ENCODE assay signal across 9 cellular contexts in the genomic region with DNA sequence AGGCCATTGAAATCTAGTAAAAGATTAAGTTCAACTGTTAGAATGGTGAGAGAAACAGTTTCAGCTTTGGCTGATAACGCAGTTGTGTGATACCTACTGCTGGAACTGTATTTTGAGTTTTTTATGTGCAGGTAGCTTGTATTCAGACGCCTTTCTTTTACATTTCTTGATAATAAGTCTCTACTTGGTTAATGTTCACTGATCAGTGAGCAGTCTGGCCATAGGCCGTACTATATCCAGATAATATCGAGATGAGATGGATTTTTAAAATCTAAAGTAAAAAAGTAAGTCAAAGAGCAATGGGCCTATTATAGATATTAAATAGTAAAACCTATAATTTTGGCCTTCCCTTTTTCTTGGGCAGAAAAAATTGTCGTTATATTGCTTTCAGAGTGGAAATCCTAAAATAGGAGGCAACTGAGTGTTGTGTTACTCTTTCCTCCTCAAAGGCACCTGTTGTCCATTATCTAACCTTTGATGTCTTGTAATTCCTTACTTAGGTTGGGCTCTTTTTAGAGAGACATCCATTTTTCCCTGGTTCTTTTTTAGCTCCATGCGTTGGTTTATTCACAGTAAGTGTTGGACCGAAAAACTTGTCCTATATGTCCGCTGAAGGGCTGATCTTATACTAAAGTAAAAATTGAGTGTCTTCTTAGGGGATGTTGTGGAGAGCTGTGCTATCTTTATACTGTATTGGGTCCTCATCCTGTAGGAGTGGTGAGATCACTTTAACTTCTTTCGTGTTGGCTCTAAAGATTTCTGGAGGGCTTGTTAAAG. TPM values are rescaled to one million over a fixed set of nuclear protein-coding genes. Genes with fewer than 3 reads are reported as not detected.
DNase-seq lines count a peak whose midpoint lies in the region; ATAC-seq and TF ChIP-seq lines count a peak whose summit lies in the region.
"Had no signal": no experiment of that assay in that cellular context is flagged by ENCODE, and none has a peak within 500 bp of the region (broad histone marks: within the 10 kb centered on the region; RNA-seq: fewer than 3 reads in every experiment).

No MANE protein-coding gene starts in this region.

- no peaks in the 10 kb centered on the region for H3K9me3 Mint-ChIP-seq in activated naive CD4-positive, alpha-beta T cell treated with anti-CD3 and anti-CD28 coated beads, Interleukin-2, amount 10 ng/mL, durations not matched to agents 7 days and 5 days
- H3K9me3 Mint-ChIP-seq: activated naive CD8-positive, alpha-beta T cell treated with anti-CD3 and anti-CD28 coated beads, Interleukin-2, amount 50 U/mL, for 24 hours had no signal

- no peaks in the 10 kb centered on the region for H3K27me3 Mint-ChIP-seq in activated naive CD4-positive, alpha-beta T cell treated with anti-CD3 and anti-CD28 coated beads, Interleukin-2, amount 10 ng/mL, durations not matched to agents 7 days and 5 days
- H3K27me3 Mint-ChIP-seq: activated naive CD8-positive, alpha-beta T cell treated with anti-CD3 and anti-CD28 coated beads, Interleukin-2, amount 50 U/mL, for 24 hours had no signal

- H3K4me3 ChIP-seq in GM06990 (replicated peaks; ENCODE audit: low read depth, low read length) (peak overlapping the region; percentile 96), RWPE2 (ENCODE audit: severe bottlenecking) (peak overlapping the region; percentile 74), gastroesophageal sphincter (peak overlapping the region in 1 of 2 donors; percentile 76), skeletal muscle satellite cell (ENCODE audit: low read length) (peak overlapping the region; percentile 99)

- no peak for TF ChIP-seq CTCF in GM06990 (IDR thresholded peaks at IDR 0.05; ENCODE audit: insufficient read depth, low read length, poor library complexity, severe bottlenecking)
- TF ChIP-seq CTCF in RWPE2 (IDR thresholded peaks at IDR 0.05; ENCODE audit: poor library complexity, severe bottlenecking): no peak
- no peak for TF ChIP-seq CTCF in gastroesophageal sphincter (IDR thresholded peaks at IDR 0.05)

- no peak overlapping the region for H3K27ac Mint-ChIP-seq in activated naive CD4-positive, alpha-beta T cell treated with anti-CD3 and anti-CD28 coated beads, Interleukin-2, amount 10 ng/mL, durations not matched to agents 7 days and 5 days
- H3K27ac Mint-ChIP-seq: activated naive CD8-positive, alpha-beta T cell treated with anti-CD3 and anti-CD28 coated beads, Interleukin-2, amount 50 U/mL, for 24 hours had no signal

- WGBS in gastroesophageal sphincter (ENCODE audit: low coverage in 1 of 2), 2 donors: 64 to 68% methylated on average over 8 to 9 of the region's 9 CpGs

- TF ChIP-seq EP300 in gastroesophageal sphincter (IDR thresholded peaks at IDR 0.05): no peak

- ATAC-seq in RWPE2 (ENCODE audit: low read depth) (no peak), gastroesophageal sphincter (no peak), GM21619 (IDR thresholded peaks at IDR 0.05; ENCODE audit: unreplicated experiment) (no peak)

- DNase-seq in GM06990 (ENCODE audit: extremely low read depth, insufficient read length) (no peak), RWPE2 (ENCODE audit: low spot score) (no peak), activated gamma-delta T cell treated with Interleukin-2 at 50 U/mL for 16 hours (no peak), NCI-H774 (lab: John Stamatoyannopoulos, UW) (no peak)
- DNase-seq in activated naive CD4-positive, alpha-beta T cell treated with anti-CD3 and anti-CD28 coated beads, Interleukin-2, amount 10 ng/mL, durations not matched to agents 7 days and 5 days: no peak

- no peak overlapping the region for H3K27ac ChIP-seq in RWPE2 (ENCODE audit: poor library complexity, severe bottlenecking)
- H3K27ac ChIP-seq in gastroesophageal sphincter: peak overlapping the region; percentile 22 to 94 (median 90)

- H3K4me2 ChIP-seq in skeletal muscle satellite cell (ENCODE audit: low read length): peak overlapping the region; percentile 85

- peak overlapping the region; percentile 96 for H3K9ac ChIP-seq in skeletal muscle satellite cell (ENCODE audit: low read depth, low read length)

- H3K4me1 ChIP-seq in RWPE2 (ENCODE audit: insufficient read depth, poor library complexity, severe bottlenecking) (peaks cover 13% of the 10 kb centered on the region), gastroesophageal sphincter (peaks cover 3 to 44% (median 6%) of the 10 kb centered on the region in 3 donors), skeletal muscle satellite cell (ENCODE audit: control insufficient read depth, insufficient read depth, low read length) (peaks cover 17% of the 10 kb centered on the region)

- peaks cover 31% of the 10 kb centered on the region for H3K4me1 Mint-ChIP-seq in activated naive CD4-positive, alpha-beta T cell treated with anti-CD3 and anti-CD28 coated beads, Interleukin-2, amount 10 ng/mL, durations not matched to agents 7 days and 5 days

- H3K36me3 Mint-ChIP-seq in activated naive CD4-positive, alpha-beta T cell treated with anti-CD3 and anti-CD28 coated beads, Interleukin-2, amount 10 ng/mL, durations not matched to agents 7 days and 5 days: peaks cover 9% of the 10 kb centered on the region

- H3K27me3 ChIP-seq in GM06990 (replicated peaks; ENCODE audit: control insufficient read depth, insufficient read depth, low read length): no peaks in the 10 kb centered on the region
- no peaks in the 10 kb centered on the region for H3K27me3 ChIP-seq in RWPE2 (ENCODE audit: insufficient read depth, poor library complexity, severe bottlenecking)
- H3K27me3 ChIP-seq in gastroesophageal sphincter: no peaks in the 10 kb centered on the region
- H3K27me3 ChIP-seq in skeletal muscle satellite cell (ENCODE audit: control insufficient read depth, insufficient read depth, low read length): no peaks in the 10 kb centered on the region

- CTCF ChIA-PET in activated naive CD4-positive, alpha-beta T cell treated with anti-CD3 and anti-CD28 coated beads, Interleukin-2, amount 10 ng/mL, durations not matched to agents 7 days and 5 days (lab: Charles Lee): interaction anchor here (0.7 to 2.8 kb wide), 12 partner anchors 9 to 330 kb away, joined by 3 to 24 read pairs (median 4); no protein-coding TSS in a partner anchor

- H3K4me3 Mint-ChIP-seq in activated naive CD4-positive, alpha-beta T cell treated with anti-CD3 and anti-CD28 coated beads, Interleukin-2, amount 10 ng/mL, durations not matched to agents 7 days and 5 days: no peak overlapping the region
- H3K4me3 Mint-ChIP-seq: activated naive CD8-positive, alpha-beta T cell treated with anti-CD3 and anti-CD28 coated beads, Interleukin-2, amount 50 U/mL, for 24 hours had no signal

- no peak for TF ChIP-seq POLR2A in gastroesophageal sphincter (IDR thresholded peaks at IDR 0.05)

- H3K36me3 ChIP-seq in GM06990 (ENCODE audit: control insufficient read depth, insufficient read depth, low read length) (no peaks in the 10 kb centered on the region), RWPE2 (ENCODE audit: low read depth) (no peaks in the 10 kb centered on the region), gastroesophageal sphincter (no peaks in the 10 kb centered on the region), skeletal muscle satellite cell (ENCODE audit: insufficient read depth, low read length) (no peaks in the 10 kb centered on the region)

- no peaks in the 10 kb centered on the region for H3K9me3 ChIP-seq in RWPE2 (ENCODE audit: severe bottlenecking)
- H3K9me3 ChIP-seq in gastroesophageal sphincter: no peaks in the 10 kb centered on the region
- no peaks in the 10 kb centered on the region for H3K9me3 ChIP-seq in skeletal muscle satellite cell (replicated peaks; ENCODE audit: low read length)

RNA-seq across cellular contexts. Expression of a gene that starts 1.7 kb away (rescaled TPM):
- total RNA-seq in gastroesophageal sphincter: 10 to 100 TPM; 18.5 to 31.4 (median 23.7) TPM
- 29.9 and 39.8 TPM in 2 replicates for total RNA-seq in skeletal muscle satellite cell (2012; rRNA removed)
